17 cellular contexts compared by ENCODE assay signal in the genomic region with DNA sequence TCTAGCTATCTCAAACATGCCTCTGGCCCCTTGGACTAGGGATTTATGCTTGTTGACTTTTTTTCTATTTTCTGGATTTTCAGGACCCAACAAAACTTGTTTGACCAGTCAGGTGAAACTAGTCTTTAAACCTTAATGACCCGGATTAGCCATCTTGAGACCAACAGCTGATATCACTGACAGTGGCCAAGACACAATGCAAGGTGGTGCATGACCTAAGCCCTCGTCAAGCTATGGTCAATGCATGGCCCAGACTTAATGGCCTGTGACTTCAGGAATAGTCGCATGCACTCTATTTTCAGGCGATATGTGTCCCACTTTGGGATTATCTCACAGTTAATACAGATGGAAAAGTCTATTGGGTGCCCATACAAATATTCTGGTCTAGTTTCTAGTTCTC.
DNase-seq lines count a peak whose midpoint lies in the region; ATAC-seq and TF ChIP-seq lines count a peak whose summit lies in the region.
"Had no signal": no experiment of that assay in that cellular context is flagged by ENCODE, and none has a peak within 500 bp of the region (broad histone marks: within the 10 kb centered on the region; RNA-seq: fewer than 3 reads in every experiment).

No MANE protein-coding gene starts in this region.

- H4K5ac ChIP-seq in mesendoderm (ENCODE audit: low read length): no peak overlapping the region

- H3K4ac ChIP-seq in mesendoderm (ENCODE audit: low read depth, low read length): no peak overlapping the region

- no peak overlapping the region for H4K8ac ChIP-seq in mesendoderm (ENCODE audit: low read depth, low read length)

- no peak overlapping the region for H2AK5ac ChIP-seq in mesendoderm (ENCODE audit: low read length)

- DNase-seq in Caco-2 (peak; percentile 41 to 59), ELF-1 (ENCODE audit: low read depth, low spot score) (peak; percentile 43), endodermal cell (peak; percentile 26), mesendoderm (peak; percentile 30), H4 (ENCODE audit: low spot score) (no peak), Karpas-422 (no peak)
- DNase-seq in stimulated activated naive CD4-positive, alpha-beta T cell (lab: John Stamatoyannopoulos, UW): no peak
- DNase-seq: 8988T; CD8-positive, alpha-beta T cell; DMS 273 treated with DMSO at 0.1 percent for 48 hours; DMS79; GF-D8; GOT3; H9 had no signal

- TF ChIP-seq CTCF in Caco-2 (IDR thresholded peaks at IDR 0.05; ENCODE audit: insufficient read depth in 1 of 2, low read depth in 1 of 2, low read length in 1 of 2, severe bottlenecking in 1 of 2, unreplicated experiment in 1 of 2) (no peak), endodermal cell (conservative IDR thresholded peaks at IDR 0.05) (no peak)

- no peak overlapping the region for H3K27ac ChIP-seq in endodermal cell (ENCODE audit: low read depth, low read length)
- no peak overlapping the region for H3K27ac ChIP-seq in mesendoderm (ENCODE audit: low read depth, low read length)
- no peak overlapping the region for H3K27ac ChIP-seq in Karpas-422 (ENCODE audit: low read length)
- H3K27ac ChIP-seq: BLaER1 treated with 17β-estradiol and CSF1 and Interleukin-3, amounts not matched to agents 10 nM and 100 nM had no signal

- no peak overlapping the region for H3K23ac ChIP-seq in mesendoderm (ENCODE audit: low read length)

- H3K9ac ChIP-seq in endodermal cell (ENCODE audit: extremely low read depth, low read length, poor library complexity, severe bottlenecking) (no peak overlapping the region), mesendoderm (ENCODE audit: low read length) (no peak overlapping the region), Karpas-422 (ENCODE audit: low read length) (no peak overlapping the region)
- H3K9ac ChIP-seq: BLaER1 treated with 17β-estradiol and CSF1 and Interleukin-3, amounts not matched to agents 10 nM and 100 nM had no signal

- H2BK15ac ChIP-seq in mesendoderm (replicated peaks; ENCODE audit: low read depth): no peak overlapping the region

- H3K4me3 ChIP-seq in Caco-2 (ENCODE audit: low read depth, low read length) (no peak overlapping the region), endodermal cell (ENCODE audit: low read length) (no peak overlapping the region), mesendoderm (ENCODE audit: low read length) (no peak overlapping the region), Karpas-422 (ENCODE audit: low read length) (no peak overlapping the region)
- H3K4me3 ChIP-seq: BLaER1 treated with 17β-estradiol and CSF1 and Interleukin-3, amounts not matched to agents 10 nM and 100 nM had no signal

- no peak for ATAC-seq in HG03432 (IDR thresholded peaks at IDR 0.05; ENCODE audit: unreplicated experiment)
- ATAC-seq: CD8-positive, alpha-beta T cell had no signal

- H3K4me2 ChIP-seq in mesendoderm (ENCODE audit: low read length) (no peak overlapping the region), Karpas-422 (ENCODE audit: low read depth, low read length, poor library complexity, severe bottlenecking) (no peak overlapping the region)
- H3K4me2 ChIP-seq: BLaER1 treated with 17β-estradiol and CSF1 and Interleukin-3, amounts not matched to agents 10 nM and 100 nM had no signal

- 87 to 90% methylated on average over 4 of the region's 4 CpGs for WGBS in endodermal cell (ENCODE audit: insufficient coverage in 1 of 2, insufficient read length in 1 of 2), 2 experiments
- WGBS in mesendoderm (ENCODE audit: extremely low coverage, insufficient coverage, low lambda C conversion rate): no CpG with 5 or more reads among the region's 4 CpGs

- no peak overlapping the region for H2AFZ ChIP-seq in Karpas-422 (ENCODE audit: low read length)

- H3K36me3 Mint-ChIP-seq in Caco-2 (ENCODE audit: insufficient read depth, unreplicated experiment): no peaks in the 10 kb centered on the region
- H3K36me3 Mint-ChIP-seq in endodermal cell (ENCODE audit: low read depth): no peaks in the 10 kb centered on the region
- H3K36me3 Mint-ChIP-seq: CD8-positive, alpha-beta T cell had no signal

- H3K56ac ChIP-seq in mesendoderm (ENCODE audit: low read length): no peak overlapping the region

- no peaks in the 10 kb centered on the region for H3K9me2 ChIP-seq in Karpas-422 (replicated peaks; ENCODE audit: insufficient read depth, low read length)

- CTCF ChIA-PET in Caco-2 (lab: Charles Lee): no interaction called here

- H3K27ac Mint-ChIP-seq in Caco-2 (ENCODE audit: unreplicated experiment) (no peak overlapping the region), endodermal cell (no peak overlapping the region)
- H3K27ac Mint-ChIP-seq: B cell; CD8-positive, alpha-beta T cell had no signal

- no TSS peak for BruUV-seq in Caco-2 (replicated peaks; lab: Mats Ljungman, UMichigan)

- H3K9me3 ChIP-seq in Caco-2 (no peaks in the 10 kb centered on the region), endodermal cell (ENCODE audit: control insufficient read depth, low read length) (no peaks in the 10 kb centered on the region), Karpas-422 (ENCODE audit: low read length) (no peaks in the 10 kb centered on the region)
- H3K9me3 ChIP-seq: BLaER1 treated with 17β-estradiol and CSF1 and Interleukin-3, amounts not matched to agents 10 nM and 100 nM had no signal

- H4K20me1 ChIP-seq in Karpas-422 (ENCODE audit: insufficient read depth, low read depth, low read length): no peaks in the 10 kb centered on the region
- H4K20me1 ChIP-seq: BLaER1 treated with 17β-estradiol and CSF1 and Interleukin-3, amounts not matched to agents 10 nM and 100 nM had no signal

- no peak overlapping the region for H2BK5ac ChIP-seq in mesendoderm (ENCODE audit: low read length)

- no peaks in the 10 kb centered on the region for H3K27me3 ChIP-seq in Caco-2 (replicated peaks; ENCODE audit: control insufficient read depth, insufficient read depth, low read length)
- H3K27me3 ChIP-seq in endodermal cell (ENCODE audit: control insufficient read depth, insufficient read depth, low read length, poor library complexity, severe bottlenecking): no peaks in the 10 kb centered on the region
- H3K27me3 ChIP-seq in mesendoderm (ENCODE audit: insufficient read depth, low read length, poor library complexity): no peaks in the 10 kb centered on the region
- H3K27me3 ChIP-seq in Karpas-422 (ENCODE audit: low read length): no peaks in the 10 kb centered on the region
- H3K27me3 ChIP-seq: BLaER1 treated with 17β-estradiol and CSF1 and Interleukin-3, amounts not matched to agents 10 nM and 100 nM had no signal

- H3K18ac ChIP-seq in mesendoderm (ENCODE audit: low read length): no peak overlapping the region

- H3K4me1 Mint-ChIP-seq in Caco-2 (ENCODE audit: low read depth, unreplicated experiment) (peaks cover 12% of the 10 kb centered on the region), endodermal cell (peaks cover 6% of the 10 kb centered on the region)

- no peak overlapping the region for H2BK120ac ChIP-seq in mesendoderm (ENCODE audit: low read depth, low read length)

- no peaks in the 10 kb centered on the region for H3K79me2 ChIP-seq in mesendoderm (ENCODE audit: control insufficient read depth, insufficient read depth, low read length)
- no peaks in the 10 kb centered on the region for H3K79me2 ChIP-seq in Karpas-422 (ENCODE audit: low read length)

- H3K4me3 Mint-ChIP-seq in Caco-2 (ENCODE audit: unreplicated experiment) (no peak overlapping the region), endodermal cell (no peak overlapping the region)
- H3K4me3 Mint-ChIP-seq: B cell; CD8-positive, alpha-beta T cell; H9 had no signal

- no peaks in the 10 kb centered on the region for H3K79me1 ChIP-seq in mesendoderm (ENCODE audit: low read length)

- POLR2A ChIA-PET in Caco-2 (lab: Charles Lee): no interaction called here

- no peaks in the 10 kb centered on the region for H3K27me3 Mint-ChIP-seq in Caco-2 (ENCODE audit: insufficient read depth, unreplicated experiment)
- no peaks in the 10 kb centered on the region for H3K27me3 Mint-ChIP-seq in endodermal cell (ENCODE audit: insufficient read depth)
- H3K27me3 Mint-ChIP-seq: B cell had no signal

- H3K9me3 Mint-ChIP-seq in Caco-2 (ENCODE audit: unreplicated experiment) (peaks cover 7% of the 10 kb centered on the region), endodermal cell (no peaks in the 10 kb centered on the region)
- H3K9me3 Mint-ChIP-seq: CD8-positive, alpha-beta T cell; H9 had no signal

- H3K4me1 ChIP-seq in Caco-2 (peaks cover 15% of the 10 kb centered on the region), endodermal cell (ENCODE audit: control insufficient read depth, insufficient read depth, low read length) (no peaks in the 10 kb centered on the region), mesendoderm (ENCODE audit: control insufficient read depth, low read depth, low read length) (no peaks in the 10 kb centered on the region), Karpas-422 (ENCODE audit: low read length) (no peaks in the 10 kb centered on the region)

- intact Hi-C loops in Caco-2 (cut with micrococcal nuclease; ENCODE audit: unreplicated experiment): loop anchor here (1.0 kb wide), 1 partner anchor 10 kb away; no protein-coding TSS in a partner anchor

- H3K36me3 ChIP-seq in Caco-2 (ENCODE audit: control insufficient read depth, insufficient read depth, low read length) (no peaks in the 10 kb centered on the region), endodermal cell (ENCODE audit: control insufficient read depth, insufficient read depth, low read length) (no peaks in the 10 kb centered on the region), mesendoderm (ENCODE audit: control insufficient read depth, insufficient read depth, low read length) (no peaks in the 10 kb centered on the region), Karpas-422 (ENCODE audit: insufficient read depth, low read length) (no peaks in the 10 kb centered on the region)
- H3K36me3 ChIP-seq: BLaER1 treated with 17β-estradiol and CSF1 and Interleukin-3, amounts not matched to agents 10 nM and 100 nM had no signal

Comparison
In these comparisons a context has a peak if more than half of its experiments do, and no peak if none do; other contexts are left out.
1. DNase-seq: peak in Caco-2 (2 of 2), ELF-1 (single experiment), endodermal cell (single experiment) and mesendoderm (single experiment); none in H4 (single experiment), Karpas-422 (single experiment) and stimulated activated naive CD4-positive, alpha-beta T cell (0 of 6).